19 cellular contexts compared by ENCODE assay signal in genomic region chr1:209220048-209220524, GRCh38.
DNase-seq lines count a peak whose midpoint lies in the region; ATAC-seq and TF ChIP-seq lines count a peak whose summit lies in the region.
"Had no signal": no experiment of that assay in that cellular context is flagged by ENCODE, and none has a peak within 500 bp of the region (broad histone marks: within the 10 kb centered on the region; RNA-seq: fewer than 3 reads in every experiment).

No MANE protein-coding gene starts in this region.

- no peak for TF ChIP-seq CTCF in GM23338 (conservative IDR thresholded peaks at IDR 0.05; ENCODE audit: low read depth in 2 of 2)
- no peak for TF ChIP-seq CTCF in endothelial cell (IDR thresholded peaks at IDR 0.05; ENCODE audit: unreplicated experiment)

- no peak overlapping the region for H3K4me3 ChIP-seq in GM23338
- H3K4me3 ChIP-seq: right lobe of liver had no signal

- no peaks in the 10 kb centered on the region for H4K20me1 ChIP-seq in GM23338 (replicated peaks; ENCODE audit: insufficient read depth)

- H3K36me3 ChIP-seq in GM23338 (ENCODE audit: insufficient read depth): no peaks in the 10 kb centered on the region
- H3K36me3 ChIP-seq: right lobe of liver had no signal

- H3F3A ChIP-seq in GM23338 (replicated peaks; ENCODE audit: low read depth): no peaks in the 10 kb centered on the region

- no peak overlapping the region for H3K27ac Mint-ChIP-seq in GM23338
- no peak overlapping the region for H3K27ac Mint-ChIP-seq in endothelial cell (ENCODE audit: unreplicated experiment)
- H3K27ac Mint-ChIP-seq in activated naive CD4-positive, alpha-beta T cell treated with anti-CD3 and anti-CD28 coated beads for 36 hours: no peak overlapping the region
- H3K27ac Mint-ChIP-seq: activated CD8-positive, alpha-beta T cell treated with anti-CD3 and anti-CD28 coated beads, Interleukin-2, amount 10 ng/mL, durations not matched to agents 7 days and 5 days; naive thymus-derived CD4-positive, alpha-beta T cell had no signal

- ATAC-seq in GM23338: no peak
- no peak for ATAC-seq in GM19467 (IDR thresholded peaks at IDR 0.05; ENCODE audit: unreplicated experiment)
- ATAC-seq: activated CD8-positive, alpha-beta T cell treated with anti-CD3 and anti-CD28 coated beads, Interleukin-2, amount 10 ng/mL, durations not matched to agents 7 days and 5 days; foreskin keratinocyte; HCT116; naive thymus-derived CD4-positive, alpha-beta T cell; right lobe of liver had no signal

- no peaks in the 10 kb centered on the region for H3K9me3 Mint-ChIP-seq in GM23338
- H3K9me3 Mint-ChIP-seq in endothelial cell (ENCODE audit: unreplicated experiment): no peaks in the 10 kb centered on the region
- peaks cover 4% of the 10 kb centered on the region for H3K9me3 Mint-ChIP-seq in activated naive CD4-positive, alpha-beta T cell treated with anti-CD3 and anti-CD28 coated beads for 36 hours

- CTCF ChIA-PET in activated naive CD4-positive, alpha-beta T cell treated with anti-CD3 and anti-CD28 coated beads for 36 hours (lab: Charles Lee): no interaction called here

- H2AFZ ChIP-seq in GM23338: peak overlapping the region; percentile 81; the same call in 1 of the 2 replicates

- no peaks in the 10 kb centered on the region for H3K27me3 ChIP-seq in GM23338 (ENCODE audit: insufficient read depth)
- H3K27me3 ChIP-seq: foreskin keratinocyte, right lobe of liver had no signal

- H3K36me3 Mint-ChIP-seq in GM23338 (ENCODE audit: low read depth) (no peaks in the 10 kb centered on the region), endothelial cell (ENCODE audit: low read depth, unreplicated experiment) (no peaks in the 10 kb centered on the region)
- no peaks in the 10 kb centered on the region for H3K36me3 Mint-ChIP-seq in activated naive CD4-positive, alpha-beta T cell treated with anti-CD3 and anti-CD28 coated beads for 36 hours (ENCODE audit: low read depth)

- no peaks in the 10 kb centered on the region for H3K79me2 ChIP-seq in GM23338 (replicated peaks; ENCODE audit: insufficient read depth)

- H3K4me3 Mint-ChIP-seq in GM23338 (no peak overlapping the region), endothelial cell (ENCODE audit: unreplicated experiment) (no peak overlapping the region)
- H3K4me3 Mint-ChIP-seq in activated naive CD4-positive, alpha-beta T cell treated with anti-CD3 and anti-CD28 coated beads for 36 hours: no peak overlapping the region
- H3K4me3 Mint-ChIP-seq: activated CD8-positive, alpha-beta T cell treated with anti-CD3 and anti-CD28 coated beads, Interleukin-2, amount 10 ng/mL, durations not matched to agents 7 days and 5 days; naive thymus-derived CD4-positive, alpha-beta T cell had no signal

- 0 out of 2 replicates have a peak, but pooled peaks cover 8% of the 10 kb centered on the region for H3K9me2 ChIP-seq in GM23338 (ENCODE audit: insufficient read depth)

- no peak for DNase-seq in GM23338 (ENCODE audit: low spot score)
- DNase-seq in cerebellar cortex (ENCODE audit: low spot score): peak; percentile 54
- DNase-seq in islet precursor cell: peak; percentile 76
- DNase-seq in posterior cingulate gyrus: peak in 9 of 10 donors; percentile 21 to 89 (median 43)
- DNase-seq in endothelial cell (ENCODE audit: low spot score): no peak
- DNase-seq in DMS153 (lab: John Stamatoyannopoulos, UW): no peak
- DNase-seq in activated naive CD4-positive, alpha-beta T cell treated with anti-CD3 and anti-CD28 coated beads for 36 hours: no peak
- DNase-seq: activated CD8-positive, alpha-beta T cell treated with anti-CD3 and anti-CD28 coated beads, Interleukin-2, amount 10 ng/mL, durations not matched to agents 7 days and 5 days; effector CD8-positive, alpha-beta T cell; foreskin keratinocyte; KG1; naive thymus-derived CD4-positive, alpha-beta T cell; NCI-H1436 treated with DMSO at 0.1 percent for 48 hours; right lobe of liver; stimulated activated naive CD4-positive, alpha-beta T cell had no signal

- H3K4me1 ChIP-seq in GM23338 (ENCODE audit: insufficient read depth): no peaks in the 10 kb centered on the region
- H3K4me1 ChIP-seq: right lobe of liver had no signal

- intact Hi-C loops in posterior cingulate gyrus (cut with DNase I): no loop called here
- intact Hi-C loops in activated naive CD4-positive, alpha-beta T cell treated with anti-CD3 and anti-CD28 coated beads for 36 hours (cut with micrococcal nuclease): no loop called here

- H3K4me1 Mint-ChIP-seq in GM23338 (no peaks in the 10 kb centered on the region), endothelial cell (ENCODE audit: unreplicated experiment) (no peaks in the 10 kb centered on the region)
- H3K4me1 Mint-ChIP-seq in activated naive CD4-positive, alpha-beta T cell treated with anti-CD3 and anti-CD28 coated beads for 36 hours (ENCODE audit: low read depth): no peaks in the 10 kb centered on the region

- peaks cover 4% of the 10 kb centered on the region for H3K27me3 Mint-ChIP-seq in GM23338 (ENCODE audit: insufficient read depth, low read depth, poor library complexity)
- H3K27me3 Mint-ChIP-seq in endothelial cell (ENCODE audit: unreplicated experiment): no peaks in the 10 kb centered on the region
- H3K27me3 Mint-ChIP-seq in activated naive CD4-positive, alpha-beta T cell treated with anti-CD3 and anti-CD28 coated beads for 36 hours (ENCODE audit: low read depth): peaks cover 5% of the 10 kb centered on the region

- no peak overlapping the region for H3K27ac ChIP-seq in GM23338 (ENCODE audit: low read depth)
- H3K27ac ChIP-seq: foreskin keratinocyte, HL-60, right lobe of liver, VCaP had no signal

- no peak overlapping the region for H3K4me2 ChIP-seq in GM23338

TF ChIP-seq in GM23338, 12 proteins besides CTCF, POLR2A, EP300 and RAD21 (continues in another document):
- TF ChIP-seq ZNF331 (CRISPR knock-in tag; IDR thresholded peaks at IDR 0.05; ENCODE audit: low read depth): no peak
- TF ChIP-seq POLR2AphosphoS5 (IDR thresholded peaks at IDR 0.05; ENCODE audit: low read depth): no peak
- no peak for TF ChIP-seq NANOG (IDR thresholded peaks at IDR 0.05; ENCODE audit: borderline replicate concordance)
- no peak for TF ChIP-seq EZH2phosphoT487 (IDR thresholded peaks at IDR 0.05; ENCODE audit: unreplicated experiment)
- TF ChIP-seq, protein P1, sequence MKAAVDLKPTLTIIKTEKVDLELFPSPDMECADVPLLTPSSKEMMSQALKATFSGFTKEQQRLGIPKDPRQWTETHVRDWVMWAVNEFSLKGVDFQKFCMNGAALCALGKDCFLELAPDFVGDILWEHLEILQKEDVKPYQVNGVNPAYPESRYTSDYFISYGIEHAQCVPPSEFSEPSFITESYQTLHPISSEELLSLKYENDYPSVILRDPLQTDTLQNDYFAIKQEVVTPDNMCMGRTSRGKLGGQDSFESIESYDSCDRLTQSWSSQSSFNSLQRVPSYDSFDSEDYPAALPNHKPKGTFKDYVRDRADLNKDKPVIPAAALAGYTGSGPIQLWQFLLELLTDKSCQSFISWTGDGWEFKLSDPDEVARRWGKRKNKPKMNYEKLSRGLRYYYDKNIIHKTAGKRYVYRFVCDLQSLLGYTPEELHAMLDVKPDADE (IDR thresholded peaks at IDR 0.05): no peak

Comparison
In these comparisons a context has a peak if more than half of its experiments do, and no peak if none do; other contexts are left out.
1. DNase-seq: peak in cerebellar cortex (single experiment), islet precursor cell (single experiment) and posterior cingulate gyrus (9 of 10); none in GM23338 (single experiment), endothelial cell (single experiment), DMS153 (single experiment) and activated naive CD4-positive, alpha-beta T cell treated with anti-CD3 and anti-CD28 coated beads for 36 hours (single experiment).